Comparison of ENCODE assay signal across 2 cellular contexts in the genomic region with DNA sequence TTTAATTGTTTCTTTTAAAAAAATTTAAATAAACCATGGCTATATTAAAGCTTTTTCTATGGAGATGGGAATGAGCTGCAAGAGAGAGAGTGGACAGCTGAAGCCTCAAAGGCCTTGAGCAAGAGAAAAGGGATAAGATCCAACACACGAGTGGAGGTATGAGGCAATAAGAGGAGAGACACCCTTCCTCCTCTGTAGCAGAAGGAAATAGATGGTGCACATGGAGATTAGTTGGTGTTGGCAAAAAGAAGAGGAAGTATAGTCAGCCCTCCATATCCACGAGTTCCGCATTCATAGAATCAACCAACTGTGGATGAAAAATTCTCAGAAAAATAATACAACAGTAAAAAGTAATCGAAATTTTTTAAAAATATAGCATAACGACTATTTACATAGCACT.
TF ChIP-seq lines count a peak whose summit lies in the region.

No MANE protein-coding gene starts in this region.

TF ChIP-seq in A549, 52 proteins besides CTCF, POLR2A, EP300 and RAD21 (continued from another document):
- TF ChIP-seq, protein P1, sequence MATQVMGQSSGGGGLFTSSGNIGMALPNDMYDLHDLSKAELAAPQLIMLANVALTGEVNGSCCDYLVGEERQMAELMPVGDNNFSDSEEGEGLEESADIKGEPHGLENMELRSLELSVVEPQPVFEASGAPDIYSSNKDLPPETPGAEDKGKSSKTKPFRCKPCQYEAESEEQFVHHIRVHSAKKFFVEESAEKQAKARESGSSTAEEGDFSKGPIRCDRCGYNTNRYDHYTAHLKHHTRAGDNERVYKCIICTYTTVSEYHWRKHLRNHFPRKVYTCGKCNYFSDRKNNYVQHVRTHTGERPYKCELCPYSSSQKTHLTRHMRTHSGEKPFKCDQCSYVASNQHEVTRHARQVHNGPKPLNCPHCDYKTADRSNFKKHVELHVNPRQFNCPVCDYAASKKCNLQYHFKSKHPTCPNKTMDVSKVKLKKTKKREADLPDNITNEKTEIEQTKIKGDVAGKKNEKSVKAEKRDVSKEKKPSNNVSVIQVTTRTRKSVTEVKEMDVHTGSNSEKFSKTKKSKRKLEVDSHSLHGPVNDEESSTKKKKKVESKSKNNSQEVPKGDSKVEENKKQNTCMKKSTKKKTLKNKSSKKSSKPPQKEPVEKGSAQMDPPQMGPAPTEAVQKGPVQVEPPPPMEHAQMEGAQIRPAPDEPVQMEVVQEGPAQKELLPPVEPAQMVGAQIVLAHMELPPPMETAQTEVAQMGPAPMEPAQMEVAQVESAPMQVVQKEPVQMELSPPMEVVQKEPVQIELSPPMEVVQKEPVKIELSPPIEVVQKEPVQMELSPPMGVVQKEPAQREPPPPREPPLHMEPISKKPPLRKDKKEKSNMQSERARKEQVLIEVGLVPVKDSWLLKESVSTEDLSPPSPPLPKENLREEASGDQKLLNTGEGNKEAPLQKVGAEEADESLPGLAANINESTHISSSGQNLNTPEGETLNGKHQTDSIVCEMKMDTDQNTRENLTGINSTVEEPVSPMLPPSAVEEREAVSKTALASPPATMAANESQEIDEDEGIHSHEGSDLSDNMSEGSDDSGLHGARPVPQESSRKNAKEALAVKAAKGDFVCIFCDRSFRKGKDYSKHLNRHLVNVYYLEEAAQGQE (IDR thresholded peaks at IDR 0.05) = no peak
- TF ChIP-seq SREBF2 (IDR thresholded peaks at IDR 0.05) (no peak), JUN (IDR thresholded peaks at IDR 0.05) (no peak), TFCP2L1 (CRISPR knock-in tag; IDR thresholded peaks at IDR 0.05) (no peak), ZFP36 (IDR thresholded peaks at IDR 0.05; ENCODE audit: borderline replicate concordance, partially characterized antibody) (no peak), MYC (IDR thresholded peaks at IDR 0.05; ENCODE audit: borderline replicate concordance, low read length) (no peak), HDAC2 (IDR thresholded peaks at IDR 0.05) (no peak), HOXA7 (CRISPR knock-in tag; IDR thresholded peaks at IDR 0.05) (no peak), HEYL (CRISPR knock-in tag; IDR thresholded peaks at IDR 0.05) (no peak)
- TF ChIP-seq, protein P2, sequence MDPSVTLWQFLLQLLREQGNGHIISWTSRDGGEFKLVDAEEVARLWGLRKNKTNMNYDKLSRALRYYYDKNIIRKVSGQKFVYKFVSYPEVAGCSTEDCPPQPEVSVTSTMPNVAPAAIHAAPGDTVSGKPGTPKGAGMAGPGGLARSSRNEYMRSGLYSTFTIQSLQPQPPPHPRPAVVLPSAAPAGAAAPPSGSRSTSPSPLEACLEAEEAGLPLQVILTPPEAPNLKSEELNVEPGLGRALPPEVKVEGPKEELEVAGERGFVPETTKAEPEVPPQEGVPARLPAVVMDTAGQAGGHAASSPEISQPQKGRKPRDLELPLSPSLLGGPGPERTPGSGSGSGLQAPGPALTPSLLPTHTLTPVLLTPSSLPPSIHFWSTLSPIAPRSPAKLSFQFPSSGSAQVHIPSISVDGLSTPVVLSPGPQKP (IDR thresholded peaks at IDR 0.05; ENCODE audit: low read depth, low read length) = no peak
- TF ChIP-seq, protein P3, sequence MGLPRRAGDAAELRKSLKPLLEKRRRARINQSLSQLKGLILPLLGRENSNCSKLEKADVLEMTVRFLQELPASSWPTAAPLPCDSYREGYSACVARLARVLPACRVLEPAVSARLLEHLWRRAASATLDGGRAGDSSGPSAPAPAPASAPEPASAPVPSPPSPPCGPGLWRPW (IDR thresholded peaks at IDR 0.05) = no peak

TF ChIP-seq in K562, 482 proteins besides CTCF, POLR2A, EP300 and RAD21 (continued from another document):
- TF ChIP-seq BRF1 (IDR thresholded peaks at IDR 0.05; ENCODE audit: borderline replicate concordance, extremely low read depth, insufficient read length) (no peak), CEBPG (CRISPR knock-in tag; IDR thresholded peaks at IDR 0.05) (peak; percentile 56; the same call in 1 of the 2 replicates), CEBPG (tag; conservative IDR thresholded peaks at IDR 0.05 in 1 of 2, IDR thresholded peaks at IDR 0.05 in 1 of 2) (peak; percentile 54 to 75), BHLHE40 (IDR thresholded peaks at IDR 0.05; ENCODE audit: low read length) (0 out of 2 replicates have a peak, but pooled peaks have one; percentile 13), POLR2H (tag; IDR thresholded peaks at IDR 0.05; ENCODE audit: low read depth) (no peak), ELF1 (tag; IDR thresholded peaks at IDR 0.05) (0 out of 2 replicates have a peak, but pooled peaks have one; percentile 9), SMAD3 (CRISPR knock-in tag; conservative IDR thresholded peaks at IDR 0.05) (no peak), SMAD4 (CRISPR knock-in tag; conservative IDR thresholded peaks at IDR 0.05) (no peak), DACH1 (IDR thresholded peaks at IDR 0.05; ENCODE audit: partially characterized antibody) (no peak), GABPA (tag; conservative IDR thresholded peaks at IDR 0.05; ENCODE audit: low read depth) (no peak), SNRNP70 (optimal IDR thresholded peaks at IDR 0.05; ENCODE audit: low read depth, low read length) (no peak), STAT5A (IDR thresholded peaks at IDR 0.05; ENCODE audit: borderline replicate concordance, low read length) (no peak), MYC (IDR thresholded peaks at IDR 0.05; ENCODE audit: low read depth, low read length) (peak; percentile 62; the same call in 1 of the 2 replicates), MYC (CRISPR knock-in tag; IDR thresholded peaks at IDR 0.05; ENCODE audit: borderline replicate concordance, low read depth) (no peak), CEBPB (tag; IDR thresholded peaks at IDR 0.05) (peak; percentile 82), MED1 (CRISPR knock-in tag; IDR thresholded peaks at IDR 0.05; ENCODE audit: borderline replicate concordance) (no peak)
- TF ChIP-seq, protein P4, sequence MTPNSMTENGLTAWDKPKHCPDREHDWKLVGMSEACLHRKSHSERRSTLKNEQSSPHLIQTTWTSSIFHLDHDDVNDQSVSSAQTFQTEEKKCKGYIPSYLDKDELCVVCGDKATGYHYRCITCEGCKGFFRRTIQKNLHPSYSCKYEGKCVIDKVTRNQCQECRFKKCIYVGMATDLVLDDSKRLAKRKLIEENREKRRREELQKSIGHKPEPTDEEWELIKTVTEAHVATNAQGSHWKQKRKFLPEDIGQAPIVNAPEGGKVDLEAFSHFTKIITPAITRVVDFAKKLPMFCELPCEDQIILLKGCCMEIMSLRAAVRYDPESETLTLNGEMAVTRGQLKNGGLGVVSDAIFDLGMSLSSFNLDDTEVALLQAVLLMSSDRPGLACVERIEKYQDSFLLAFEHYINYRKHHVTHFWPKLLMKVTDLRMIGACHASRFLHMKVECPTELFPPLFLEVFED (CRISPR knock-in tag; conservative IDR thresholded peaks at IDR 0.05) = no peak
- TF ChIP-seq, protein P5, sequence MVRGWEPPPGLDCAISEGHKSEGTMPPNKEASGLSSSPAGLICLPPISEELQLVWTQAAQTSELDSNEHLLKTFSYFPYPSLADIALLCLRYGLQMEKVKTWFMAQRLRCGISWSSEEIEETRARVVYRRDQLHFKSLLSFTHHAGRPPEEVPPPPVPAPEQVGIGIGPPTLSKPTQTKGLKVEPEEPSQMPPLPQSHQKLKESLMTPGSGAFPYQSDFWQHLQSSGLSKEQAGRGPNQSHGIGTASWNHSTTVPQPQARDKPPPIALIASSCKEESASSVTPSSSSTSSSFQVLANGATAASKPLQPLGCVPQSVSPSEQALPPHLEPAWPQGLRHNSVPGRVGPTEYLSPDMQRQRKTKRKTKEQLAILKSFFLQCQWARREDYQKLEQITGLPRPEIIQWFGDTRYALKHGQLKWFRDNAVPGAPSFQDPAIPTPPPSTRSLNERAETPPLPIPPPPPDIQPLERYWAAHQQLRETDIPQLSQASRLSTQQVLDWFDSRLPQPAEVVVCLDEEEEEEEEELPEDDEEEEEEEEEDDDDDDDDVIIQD (CRISPR knock-in tag; IDR thresholded peaks at IDR 0.05) = no peak
- TF ChIP-seq, protein P6, sequence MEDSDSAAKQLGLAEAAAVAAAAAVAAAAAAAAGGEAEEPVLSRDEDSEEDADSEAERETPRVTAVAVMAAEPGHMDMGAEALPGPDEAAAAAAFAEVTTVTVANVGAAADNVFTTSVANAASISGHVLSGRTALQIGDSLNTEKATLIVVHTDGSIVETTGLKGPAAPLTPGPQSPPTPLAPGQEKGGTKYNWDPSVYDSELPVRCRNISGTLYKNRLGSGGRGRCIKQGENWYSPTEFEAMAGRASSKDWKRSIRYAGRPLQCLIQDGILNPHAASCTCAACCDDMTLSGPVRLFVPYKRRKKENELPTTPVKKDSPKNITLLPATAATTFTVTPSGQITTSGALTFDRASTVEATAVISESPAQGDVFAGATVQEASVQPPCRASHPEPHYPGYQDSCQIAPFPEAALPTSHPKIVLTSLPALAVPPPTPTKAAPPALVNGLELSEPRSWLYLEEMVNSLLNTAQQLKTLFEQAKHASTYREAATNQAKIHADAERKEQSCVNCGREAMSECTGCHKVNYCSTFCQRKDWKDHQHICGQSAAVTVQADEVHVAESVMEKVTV (CRISPR knock-in tag; IDR thresholded peaks at IDR 0.05) = no peak
- TF ChIP-seq, protein P7, sequence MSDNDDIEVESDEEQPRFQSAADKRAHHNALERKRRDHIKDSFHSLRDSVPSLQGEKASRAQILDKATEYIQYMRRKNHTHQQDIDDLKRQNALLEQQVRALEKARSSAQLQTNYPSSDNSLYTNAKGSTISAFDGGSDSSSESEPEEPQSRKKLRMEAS (CRISPR knock-in tag; IDR thresholded peaks at IDR 0.05) = no peak
- TF ChIP-seq, protein P8, sequence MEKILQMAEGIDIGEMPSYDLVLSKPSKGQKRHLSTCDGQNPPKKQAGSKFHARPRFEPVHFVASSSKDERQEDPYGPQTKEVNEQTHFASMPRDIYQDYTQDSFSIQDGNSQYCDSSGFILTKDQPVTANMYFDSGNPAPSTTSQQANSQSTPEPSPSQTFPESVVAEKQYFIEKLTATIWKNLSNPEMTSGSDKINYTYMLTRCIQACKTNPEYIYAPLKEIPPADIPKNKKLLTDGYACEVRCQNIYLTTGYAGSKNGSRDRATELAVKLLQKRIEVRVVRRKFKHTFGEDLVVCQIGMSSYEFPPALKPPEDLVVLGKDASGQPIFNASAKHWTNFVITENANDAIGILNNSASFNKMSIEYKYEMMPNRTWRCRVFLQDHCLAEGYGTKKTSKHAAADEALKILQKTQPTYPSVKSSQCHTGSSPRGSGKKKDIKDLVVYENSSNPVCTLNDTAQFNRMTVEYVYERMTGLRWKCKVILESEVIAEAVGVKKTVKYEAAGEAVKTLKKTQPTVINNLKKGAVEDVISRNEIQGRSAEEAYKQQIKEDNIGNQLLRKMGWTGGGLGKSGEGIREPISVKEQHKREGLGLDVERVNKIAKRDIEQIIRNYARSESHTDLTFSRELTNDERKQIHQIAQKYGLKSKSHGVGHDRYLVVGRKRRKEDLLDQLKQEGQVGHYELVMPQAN (IDR thresholded peaks at IDR 0.05; ENCODE audit: borderline replicate concordance) = no peak
